In the genomic region with DNA sequence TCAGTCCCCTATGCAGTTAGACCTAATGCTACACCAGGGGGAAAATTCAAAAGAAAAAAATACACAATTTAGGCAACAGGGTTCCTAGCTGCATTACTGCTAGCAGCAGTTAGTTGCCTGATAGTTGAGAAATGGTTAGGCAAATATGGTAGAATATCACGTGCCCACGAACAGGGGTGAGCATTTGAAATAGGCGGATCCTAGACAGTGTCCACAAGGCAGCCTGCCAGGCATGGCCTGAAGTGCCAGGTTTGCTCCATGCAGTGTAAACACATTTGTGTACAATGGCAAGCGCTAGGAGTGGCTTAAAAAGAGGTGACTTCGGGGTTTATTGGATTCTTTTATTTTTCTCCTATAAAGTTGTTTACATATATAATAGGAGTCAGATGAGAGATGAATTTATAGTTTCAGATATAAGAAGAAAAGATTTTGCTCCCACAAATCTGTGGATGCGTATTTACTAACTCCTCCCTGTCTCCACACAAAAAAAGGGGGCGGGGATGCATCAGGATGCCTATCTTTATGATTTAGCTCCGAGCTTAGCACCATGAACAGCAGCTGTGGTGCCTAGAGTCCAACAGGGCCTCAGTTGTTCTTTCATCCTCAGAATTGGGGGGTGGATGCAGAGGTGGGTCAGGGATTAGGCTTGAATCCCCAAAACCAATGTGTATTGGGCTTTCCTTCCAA, we compare ENCODE assay signal across 20 cellular contexts. TPM values are rescaled to one million over a fixed set of nuclear protein-coding genes. Genes with fewer than 3 reads are reported as not detected.
DNase-seq lines count a peak whose midpoint lies in the region; ATAC-seq and TF ChIP-seq lines count a peak whose summit lies in the region.
"Had no signal": no experiment of that assay in that cellular context is flagged by ENCODE, and none has a peak within 500 bp of the region (broad histone marks: within the 10 kb centered on the region; RNA-seq: fewer than 3 reads in every experiment).

No MANE protein-coding gene starts in this region.

- WGBS in right lobe of liver (ENCODE audit: insufficient coverage, low coverage, low lambda C conversion rate, missing lambda C conversion rate) = 42% methylated on average over 8 of the region's 8 CpGs

- ATAC-seq in right lobe of liver (peak; percentile 97 to 99 (median 98)), HG03571 (IDR thresholded peaks at IDR 0.05; ENCODE audit: unreplicated experiment) (no peak)
- ATAC-seq: activated naive CD4-positive, alpha-beta T cell treated with anti-CD3 and anti-CD28 coated beads, Interleukin-2, amount 50 U/mL, for 72 hours; activated T-cell treated with anti-CD3 and anti-CD28 coated beads, Interleukin-2, amount 50 U/mL, for 4 hours had no signal

- no peaks in the 10 kb centered on the region for H4K20me1 ChIP-seq in BLaER1

- intact Hi-C loops in right lobe of liver (cut with DNase I) = no loop called here

- H3K4me3 ChIP-seq in BLaER1 (no peak overlapping the region), right lobe of liver (no peak overlapping the region)
- H3K4me3 ChIP-seq: esophagus squamous epithelium, SJCRH30 had no signal

- TF ChIP-seq POLR2A in right lobe of liver (IDR thresholded peaks at IDR 0.05) = no peak

- H3K4me1 ChIP-seq in BLaER1 (peaks cover 29% of the 10 kb centered on the region), right lobe of liver (peaks cover 0 to 34% (median 9%) of the 10 kb centered on the region in 4 donors)
- H3K4me1 ChIP-seq: esophagus squamous epithelium had no signal

- peak overlapping the region; percentile 49 for H3K27ac ChIP-seq in BLaER1
- H3K27ac ChIP-seq in right lobe of liver = peak overlapping the region in 2 of 3 donors; percentile 68 to 72
- H3K27ac ChIP-seq: esophagus squamous epithelium, HL-60, neutrophil, SJCRH30 had no signal

- H3K36me3 ChIP-seq in BLaER1 (peaks cover 12% of the 10 kb centered on the region), right lobe of liver (no peaks in the 10 kb centered on the region)
- H3K36me3 ChIP-seq: SJCRH30 had no signal

- H3K9ac ChIP-seq in BLaER1 = no peak overlapping the region

- peak in 1 of 4 donors; percentile 7 for TF ChIP-seq CTCF in right lobe of liver (IDR thresholded peaks at IDR 0.05)

- H3K9me3 ChIP-seq in BLaER1 = no peaks in the 10 kb centered on the region
- H3K9me3 ChIP-seq in right lobe of liver = no peaks in the 10 kb centered on the region
- H3K9me3 ChIP-seq: esophagus squamous epithelium, neutrophil, SJCRH30 had no signal

- DNase-seq in DMS53 treated with DMSO at 0.1 percent for 48 hours (lab: John Stamatoyannopoulos, UW; ENCODE audit: unreplicated experiment) (peak; percentile 39), NCI-H748 treated with DMSO at 0.1 percent for 48 hours (lab: John Stamatoyannopoulos, UW) (peak; percentile 8), right lobe of liver (peak; percentile 91 to 98 (median 96)), ureter (ENCODE audit: low spot score) (no peak), NCI-H446 (lab: John Stamatoyannopoulos, UW) (no peak)
- DNase-seq: activated T-cell treated with anti-CD3 and anti-CD28 coated beads, Interleukin-2, amount 50 U/mL, for 4 hours; effector memory CD4-positive, alpha-beta T cell; esophagus squamous epithelium; NCI-H2227 treated with DMSO at 0.1 percent for 48 hours; SJCRH30; stimulated activated CD8-positive, alpha-beta memory T cell treated with anti-CD3 and anti-CD28 coated beads, Interleukin-4, amount 100 ng/mL, for 48 hours; substantia nigra had no signal

- H3K27me3 ChIP-seq in BLaER1 (no peaks in the 10 kb centered on the region; the same call in 1 of the 2 replicates), right lobe of liver (no peaks in the 10 kb centered on the region)
- H3K27me3 ChIP-seq: esophagus squamous epithelium, neutrophil, SJCRH30 had no signal

- peak overlapping the region; percentile 83 for H3K4me2 ChIP-seq in BLaER1

RNA-seq across cellular contexts. Expression of a gene that starts 3.9 kb away (rescaled TPM):
- total RNA-seq in right lobe of liver = not detected
- not detected for total RNA-seq in ureter
- total RNA-seq: activated naive CD4-positive, alpha-beta T cell treated with anti-CD3 and anti-CD28 coated beads, Interleukin-2, amount 50 U/mL, for 72 hours; activated T-cell treated with anti-CD3 and anti-CD28 coated beads, Interleukin-2, amount 50 U/mL, for 4 hours; cerebellum; esophagus squamous epithelium; mucosa of gallbladder; OCI-LY7; SJCRH30 had no signal

RNA-seq across cellular contexts. Expression of a gene that starts 8.8 kb away (rescaled TPM):
- total RNA-seq in right lobe of liver (10 to 100 TPM in 2 of 6 experiments, 1 to 10 TPM in 4; 4.9 to 10.9 (median 8.4) TPM), ureter (13.1 TPM)

Comparison
In these comparisons a context has a peak if more than half of its experiments do, and no peak if none do; other contexts are left out.
1. DNase-seq: peak in DMS53 treated with DMSO at 0.1 percent for 48 hours (single experiment), NCI-H748 treated with DMSO at 0.1 percent for 48 hours (single experiment) and right lobe of liver (3 of 3); none in ureter (single experiment) and NCI-H446 (0 of 2).